ENCODE assay signal across 8 cellular contexts in genomic region chr2:84906900-84907714, GRCh38. TPM values are rescaled to one million over a fixed set of nuclear protein-coding genes. Genes with fewer than 3 reads are reported as not detected.
A peak's percentile ranks its signal among the peaks of the same experiment; 100 is the strongest.
DNase-seq lines count a peak whose midpoint lies in the region; ATAC-seq and TF ChIP-seq lines count a peak whose summit lies in the region.

No MANE protein-coding gene starts in this region.

- 2% methylated on average over 11 of the region's 15 CpGs for WGBS in mammary epithelial cell (ENCODE audit: low coverage, missing lambda C conversion rate)

- TF ChIP-seq CTCF in SU-DHL-6 (IDR thresholded peaks at IDR 0.05; ENCODE audit: insufficient read depth, low read length, poor library complexity, severe bottlenecking) (no peak), mammary epithelial cell (conservative IDR thresholded peaks at IDR 0.05 in 1 of 2, IDR thresholded peaks at IDR 0.05 in 1 of 2; ENCODE audit: extremely low read depth in 1 of 2, insufficient read depth in 1 of 2, low read depth in 1 of 2, low read length in 2 of 2) (no peak), gastrocnemius medialis (IDR thresholded peaks at IDR 0.05 in 4 of 5, conservative IDR thresholded peaks at IDR 0.05 in 1 of 5) (no peak)

- no peaks in the 10 kb centered on the region for H3K9me2 ChIP-seq in SU-DHL-6 (replicated peaks; ENCODE audit: insufficient read depth, low read length)

- H4K20me1 ChIP-seq in SU-DHL-6 (ENCODE audit: low read depth, low read length) (no peaks in the 10 kb centered on the region), mammary epithelial cell (ENCODE audit: insufficient read depth, low read length) (no peaks in the 10 kb centered on the region)

- peaks cover 4% of the 10 kb centered on the region; the same call in 1 of the 2 replicates for H3F3A ChIP-seq in SU-DHL-6 (ENCODE audit: insufficient read depth)

- peak overlapping the region; percentile 85 for H3K4me3 ChIP-seq in SU-DHL-6 (ENCODE audit: insufficient read depth, low read length, poor library complexity, severe bottlenecking)
- peak overlapping the region; percentile 82 to 94 (median 94) for H3K4me3 ChIP-seq in mammary epithelial cell (replicated peaks in 1 of 3; ENCODE audit: insufficient read depth in 1 of 3, low read depth in 2 of 3, low read length in 3 of 3)
- H3K4me3 ChIP-seq in iPS-18c (ENCODE audit: insufficient read depth, low read depth, low read length), result peak overlapping the region; percentile 96
- H3K4me3 ChIP-seq in gastrocnemius medialis, result peak overlapping the region; percentile 78 to 96 (median 80)

- H3K79me2 ChIP-seq in SU-DHL-6 (ENCODE audit: insufficient read depth, low read length) (peaks cover 6% of the 10 kb centered on the region; the same call in 1 of the 2 replicates), mammary epithelial cell (ENCODE audit: insufficient read depth, low read length) (peaks cover 19% of the 10 kb centered on the region)

- peak; percentile 44 to 50 for TF ChIP-seq POLR2A in gastrocnemius medialis (IDR thresholded peaks at IDR 0.05)

- no peak overlapping the region for H3K27ac ChIP-seq in SU-DHL-6 (ENCODE audit: low read depth, low read length)
- H3K27ac ChIP-seq in mammary epithelial cell (ENCODE audit: insufficient read depth, low read depth, low read length), result peak overlapping the region; percentile 81
- H3K27ac ChIP-seq in gastrocnemius medialis, result peak overlapping the region; percentile 78 to 87 (median 82)

- BruUV-seq in mammary epithelial cell (replicated peaks; lab: Mats Ljungman, UMichigan), result no TSS peak

- DNase-seq in Caki2 (ENCODE audit: low read depth) (peak; percentile 98), HT1080 (ENCODE audit: low read depth) (peak; percentile 89), mammary epithelial cell (peak; percentile 80), gastrocnemius medialis (peak; percentile 31 to 51), mesenteric fat pad (ENCODE audit: low spot score) (no peak)

- CTCF ChIA-PET in mammary epithelial cell (lab: Charles Lee; ENCODE audit: low non-redundant PET), result interaction anchor here (0.7 kb wide), 1 partner anchor 18 kb away, joined by 4 read pairs; no protein-coding TSS in a partner anchor

- H3K36me3 ChIP-seq in SU-DHL-6 (ENCODE audit: low read length), result no peaks in the 10 kb centered on the region
- no peaks in the 10 kb centered on the region for H3K36me3 ChIP-seq in mammary epithelial cell (ENCODE audit: insufficient read depth, low read length)
- H3K36me3 ChIP-seq in gastrocnemius medialis, result no peaks in the 10 kb centered on the region

- H3K4me1 ChIP-seq in mammary epithelial cell (ENCODE audit: insufficient read depth, low read length) (peaks cover 3% of the 10 kb centered on the region), gastrocnemius medialis (peaks cover 5 to 21% of the 10 kb centered on the region in 2 donors)

- intact Hi-C loops in mammary epithelial cell (cut with micrococcal nuclease), result loop anchor here (1.0 to 2.0 kb wide), 3 partner anchors 12 to 24 kb away; no protein-coding TSS in a partner anchor
- intact Hi-C loops in gastrocnemius medialis (cut with DNase I; ENCODE audit: low total_unique reads), result no loop called here

- H3K27me3 ChIP-seq in SU-DHL-6 (ENCODE audit: low read length), result no peaks in the 10 kb centered on the region
- no peaks in the 10 kb centered on the region for H3K27me3 ChIP-seq in mammary epithelial cell (ENCODE audit: insufficient read depth, low read length)
- peaks cover 0 to 8% (median 0%) of the 10 kb centered on the region in 3 donors for H3K27me3 ChIP-seq in gastrocnemius medialis

- H3K9me3 ChIP-seq in SU-DHL-6 (ENCODE audit: insufficient read depth, low read length) (no peaks in the 10 kb centered on the region), mammary epithelial cell (replicated peaks; ENCODE audit: insufficient read depth, low read length) (no peaks in the 10 kb centered on the region), iPS-18c (ENCODE audit: control insufficient read depth, insufficient read depth, low read length) (peaks cover 5% of the 10 kb centered on the region), gastrocnemius medialis (no peaks in the 10 kb centered on the region)

- H2AFZ ChIP-seq in SU-DHL-6 (ENCODE audit: low read depth, low read length, severe bottlenecking), result no peak overlapping the region
- no peak overlapping the region for H2AFZ ChIP-seq in mammary epithelial cell (ENCODE audit: low read depth, low read length)

- H3K9ac ChIP-seq in SU-DHL-6 (ENCODE audit: low read length) (peak overlapping the region; percentile 86), mammary epithelial cell (ENCODE audit: insufficient read depth, low read length) (peak overlapping the region; percentile 92)

- in situ Hi-C loops in Caki2 (cut with HindIII; ENCODE audit: low pct_unique_long_range_greater_than_20kb, low sequenced_read_pairs), result no loop called here
- in situ Hi-C loops in mammary epithelial cell (cut with MboI; ENCODE audit: low sequenced_read_pairs in 2 of 2), result no loop called here
- in situ Hi-C loops in gastrocnemius medialis (cut with MboI; ENCODE audit: low sequenced_read_pairs in 4 of 4), result loop anchor here in 1 of 4 donors (25.0 kb wide), 1 partner anchor 355 kb away; no protein-coding TSS in a partner anchor

- H3K4me2 ChIP-seq in SU-DHL-6 (ENCODE audit: low read depth, low read length, poor library complexity, severe bottlenecking), result peak overlapping the region; percentile 96
- peak overlapping the region; percentile 86 for H3K4me2 ChIP-seq in mammary epithelial cell (ENCODE audit: insufficient read depth, low read depth, low read length)

- ATAC-seq in GM19351 (IDR thresholded peaks at IDR 0.05; ENCODE audit: unreplicated experiment), result peak; percentile 31
- ATAC-seq in gastrocnemius medialis, result peak; percentile 58 to 61

- dilution Hi-C loops in mammary epithelial cell (cut with HindIII; ENCODE audit: low sequenced_read_pairs), result loop anchor here (5.0 kb wide), 1 partner anchor 50 kb away; no protein-coding TSS in a partner anchor

RNA-seq across cellular contexts. Expression of gene TMSB10, which starts 1.7 kb away (rescaled TPM):
- total RNA-seq in Caki2 (2014; rRNA removed; shearing (Covaris generic); ENCODE audit: low replicate concordance), result 11,384 and 12,769 TPM in 2 replicates
- 2,966 and 4,695 TPM in 2 replicates for total RNA-seq in HT1080 (2014; rRNA removed; shearing (Covaris generic))
- 5,377 and 5,409 TPM in 2 replicates for polyA plus RNA-seq in HT1080 (2015; cell fraction: cytosol; rRNA removed)
- 1,307 and 1,395 TPM in 2 replicates for polyA plus RNA-seq in HT1080 (2015; cell fraction: nucleus; rRNA removed)
- total RNA-seq in mammary epithelial cell (1,000 to 10,000 TPM; 3,165 to 4,185 TPM), gastrocnemius medialis (100 to 1,000 TPM; 329 to 954 (median 486) TPM), mesenteric fat pad (1,485 TPM)
- 9,658 TPM for polyA plus RNA-seq in mammary epithelial cell
- polyA minus RNA-seq in mammary epithelial cell, result 1,882 TPM

RNA-seq across cellular contexts. Expression of gene TRABD2A, which starts 26.2 kb away (rescaled TPM):
- 0.34 and 2.6 TPM in 2 replicates for total RNA-seq in Caki2 (2014; rRNA removed; shearing (Covaris generic); ENCODE audit: low replicate concordance)
- total RNA-seq in HT1080 (2014; rRNA removed; shearing (Covaris generic)), result 22.7 and 30.4 TPM in 2 replicates
- polyA plus RNA-seq in HT1080 (2015; cell fraction: cytosol; rRNA removed), result 10.5 and 14.0 TPM in 2 replicates
- polyA plus RNA-seq in HT1080 (2015; cell fraction: nucleus; rRNA removed), result 6.6 and 7.3 TPM in 2 replicates
- total RNA-seq in mammary epithelial cell (10 to 100 TPM in 1 of 2 donors, 1 to 10 TPM in 1; 9.7 to 20.7 TPM), gastrocnemius medialis (under 1 TPM; 0.27 to 0.97 (median 0.64) TPM), mesenteric fat pad (6.3 TPM)
- polyA plus RNA-seq in mammary epithelial cell, result 11.5 TPM
- 16.4 TPM for polyA minus RNA-seq in mammary epithelial cell
